Comparison of ENCODE assay signal across 8 cellular contexts in genomic region chr14:24094839-24095195, GRCh38. TPM values are rescaled to one million over a fixed set of nuclear protein-coding genes. Genes with fewer than 3 reads are reported as not detected.
A peak's percentile ranks its signal among the peaks of the same experiment; 100 is the strongest.
DNase-seq lines count a peak whose midpoint lies in the region; ATAC-seq and TF ChIP-seq lines count a peak whose summit lies in the region.

No MANE protein-coding gene starts in this region.

- peak overlapping the region; percentile 95 for H3K4me3 Mint-ChIP-seq in activated T-cell treated with anti-CD3 and anti-CD28 coated beads, Interleukin-2, amount 50 U/mL, for 24 hours
- peak overlapping the region; percentile 94 for H3K4me3 Mint-ChIP-seq in activated CD4-positive, alpha-beta memory T cell treated with anti-CD3 and anti-CD28 coated beads for 36 hours

- H3K27me3 ChIP-seq in foreskin keratinocyte: no peaks in the 10 kb centered on the region

- peak overlapping the region; percentile 97 for H3K27ac Mint-ChIP-seq in activated T-cell treated with anti-CD3 and anti-CD28 coated beads, Interleukin-2, amount 50 U/mL, for 24 hours
- H3K27ac Mint-ChIP-seq in activated CD4-positive, alpha-beta memory T cell treated with anti-CD3 and anti-CD28 coated beads for 36 hours: peak overlapping the region; percentile 97

- POLR2A ChIA-PET in activated CD4-positive, alpha-beta memory T cell treated with anti-CD3 and anti-CD28 coated beads for 36 hours (lab: Charles Lee): interaction anchor here (0.6 to 4.0 kb wide), 12 partner anchors 10 to 119 kb away, joined by 3 to 46 read pairs (median 8); partner anchors contain the start of genes DCAF11, IRF9, NRL and PSME2

- H3K27ac ChIP-seq in foreskin keratinocyte: peak overlapping the region; percentile 72

- no peaks in the 10 kb centered on the region for H3K9me3 Mint-ChIP-seq in activated T-cell treated with anti-CD3 and anti-CD28 coated beads, Interleukin-2, amount 50 U/mL, for 24 hours
- H3K9me3 Mint-ChIP-seq in activated CD4-positive, alpha-beta memory T cell treated with anti-CD3 and anti-CD28 coated beads for 36 hours: no peaks in the 10 kb centered on the region

- peaks cover 30% of the 10 kb centered on the region for H3K4me1 Mint-ChIP-seq in activated T-cell treated with anti-CD3 and anti-CD28 coated beads, Interleukin-2, amount 50 U/mL, for 24 hours (ENCODE audit: low read depth)
- peaks cover 28% of the 10 kb centered on the region for H3K4me1 Mint-ChIP-seq in activated CD4-positive, alpha-beta memory T cell treated with anti-CD3 and anti-CD28 coated beads for 36 hours (ENCODE audit: low read depth)

- H3K4me1 ChIP-seq in foreskin keratinocyte: no peaks in the 10 kb centered on the region

- intact Hi-C loops in activated CD4-positive, alpha-beta memory T cell treated with anti-CD3 and anti-CD28 coated beads for 36 hours (cut with micrococcal nuclease): loop anchor here (1.0 to 10.0 kb wide), 8 partner anchors 13 to 202 kb away; partner anchors contain the start of genes DCAF11, DHRS1, DHRS4L2 and NOP9

- H3K36me3 Mint-ChIP-seq in activated T-cell treated with anti-CD3 and anti-CD28 coated beads, Interleukin-2, amount 50 U/mL, for 24 hours (ENCODE audit: low read depth): peaks cover 49% of the 10 kb centered on the region
- H3K36me3 Mint-ChIP-seq in activated CD4-positive, alpha-beta memory T cell treated with anti-CD3 and anti-CD28 coated beads for 36 hours: peaks cover 35% of the 10 kb centered on the region

- ATAC-seq in foreskin keratinocyte (no peak), HG03342 (IDR thresholded peaks at IDR 0.05; ENCODE audit: unreplicated experiment) (no peak)

- H3K27me3 Mint-ChIP-seq in activated T-cell treated with anti-CD3 and anti-CD28 coated beads, Interleukin-2, amount 50 U/mL, for 24 hours: no peaks in the 10 kb centered on the region
- no peaks in the 10 kb centered on the region for H3K27me3 Mint-ChIP-seq in activated CD4-positive, alpha-beta memory T cell treated with anti-CD3 and anti-CD28 coated beads for 36 hours

- TF ChIP-seq CTCF in foreskin keratinocyte (conservative IDR thresholded peaks at IDR 0.05): no peak

- CTCF ChIA-PET in activated CD4-positive, alpha-beta memory T cell treated with anti-CD3 and anti-CD28 coated beads for 36 hours (lab: Charles Lee): interaction anchor here (0.6 to 12.3 kb wide), 11 partner anchors 11 to 552 kb away, joined by 3 to 458 read pairs (median 3); partner anchors contain the start of genes DCAF11, DHRS1, IRF9 and NOP9

- no peak for DNase-seq in activated T-cell treated with anti-CD3 and anti-CD28 coated beads, Interleukin-2, amount 50 U/mL, for 24 hours
- DNase-seq in activated T-cell treated with anti-CD3 and anti-CD28 coated beads for 4 hours: no peak
- no peak for DNase-seq in activated CD4-positive, alpha-beta memory T cell treated with anti-CD3 and anti-CD28 coated beads for 36 hours
- no peak for DNase-seq in foreskin keratinocyte
- no peak for DNase-seq in skeletal muscle cell (ENCODE audit: low read depth)
- no peak for DNase-seq in MV-4-11 (lab: John Stamatoyannopoulos, UW)
- DNase-seq in DMS79 (lab: John Stamatoyannopoulos, UW): no peak

- peak overlapping the region; percentile 65 for H3K4me3 ChIP-seq in skeletal muscle cell (ENCODE audit: low read depth, low read length)

RNA-seq across cellular contexts. Expression of gene PCK2, which starts 0.7 kb away (rescaled TPM):
- 100 to 1,000 TPM; 118 to 125 TPM for total RNA-seq in activated CD4-positive, alpha-beta memory T cell treated with anti-CD3 and anti-CD28 coated beads for 36 hours
- 41.0 and 67.9 TPM in 2 replicates for total RNA-seq in foreskin keratinocyte
- polyA plus RNA-seq in foreskin keratinocyte: 49.2 and 81.1 TPM in 2 replicates

RNA-seq across cellular contexts. Expression of gene DCAF11, which starts 19.8 kb away (rescaled TPM):
- total RNA-seq in activated CD4-positive, alpha-beta memory T cell treated with anti-CD3 and anti-CD28 coated beads for 36 hours: 10 to 100 TPM; 85.6 to 91.8 TPM
- 29.5 and 32.3 TPM in 2 replicates for total RNA-seq in foreskin keratinocyte
- polyA plus RNA-seq in foreskin keratinocyte: 20.9 and 24.6 TPM in 2 replicates

RNA-seq across cellular contexts. Expression of gene NRL, which starts 19.9 kb away (rescaled TPM):
- total RNA-seq in activated CD4-positive, alpha-beta memory T cell treated with anti-CD3 and anti-CD28 coated beads for 36 hours: 1 to 10 TPM; 1.2 to 1.9 TPM
- total RNA-seq in foreskin keratinocyte: 0.27 and 0.46 TPM in 2 replicates
- 0.46 and 0.50 TPM in 2 replicates for polyA plus RNA-seq in foreskin keratinocyte

RNA-seq across cellular contexts. Expression of gene CPNE6, which starts 23.5 kb away (rescaled TPM):
- total RNA-seq in activated CD4-positive, alpha-beta memory T cell treated with anti-CD3 and anti-CD28 coated beads for 36 hours: not detected
- total RNA-seq in foreskin keratinocyte: not detected in 2 replicates
- polyA plus RNA-seq in foreskin keratinocyte: not detected in 2 replicates

RNA-seq across cellular contexts. Expression of gene FITM1, which starts 35.6 kb away (rescaled TPM):
- under 1 TPM in 1 of 2 experiments, not detected in 1; 0.86 TPM for total RNA-seq in activated CD4-positive, alpha-beta memory T cell treated with anti-CD3 and anti-CD28 coated beads for 36 hours
- total RNA-seq in foreskin keratinocyte: 0.32 and 0.37 TPM in 2 replicates
- 0.17 and 0.21 TPM in 2 replicates for polyA plus RNA-seq in foreskin keratinocyte
